8 cellular contexts compared by ENCODE assay signal in the genomic region with DNA sequence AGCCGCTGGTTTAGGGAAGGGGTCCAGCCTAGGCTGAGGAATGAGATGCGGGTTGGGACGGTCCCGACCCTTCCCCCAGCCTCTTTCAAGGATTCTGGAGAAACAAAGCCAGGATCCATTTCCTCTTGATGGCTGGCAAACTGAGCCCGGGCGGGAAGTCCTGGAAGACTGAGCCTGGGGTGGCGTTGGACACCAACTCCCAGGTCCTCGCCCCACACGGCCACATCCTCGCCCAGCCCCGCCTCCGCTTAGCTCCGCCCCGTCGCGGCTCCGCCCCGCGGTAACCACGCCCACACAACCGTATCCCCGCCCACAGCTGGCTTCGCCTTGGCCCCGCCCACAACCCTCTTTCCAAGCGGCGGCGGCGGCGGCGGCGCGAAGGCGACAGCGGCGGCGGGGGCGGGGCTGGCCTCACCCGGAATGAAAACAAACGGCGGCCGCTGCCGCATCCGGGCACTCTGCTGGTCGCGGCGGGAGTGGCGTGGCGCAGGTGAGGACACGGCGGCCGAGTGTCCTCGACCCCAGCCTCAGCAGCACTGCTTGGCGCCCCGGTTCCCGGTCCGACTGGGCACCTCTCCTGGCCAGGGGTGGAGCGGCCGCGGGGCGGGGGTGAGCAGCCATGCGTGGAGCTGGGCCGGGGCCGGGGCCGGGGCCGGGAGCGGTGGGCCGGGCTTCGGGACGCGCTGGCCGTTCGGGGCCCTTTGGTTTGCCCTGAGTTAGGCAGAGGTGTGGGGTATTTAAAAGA. TPM values are rescaled to one million over a fixed set of nuclear protein-coding genes. Genes with fewer than 3 reads are reported as not detected.
DNase-seq lines count a peak whose midpoint lies in the region; ATAC-seq, FAIRE-seq and TF ChIP-seq lines count a peak whose summit lies in the region.

A gene with protein sequence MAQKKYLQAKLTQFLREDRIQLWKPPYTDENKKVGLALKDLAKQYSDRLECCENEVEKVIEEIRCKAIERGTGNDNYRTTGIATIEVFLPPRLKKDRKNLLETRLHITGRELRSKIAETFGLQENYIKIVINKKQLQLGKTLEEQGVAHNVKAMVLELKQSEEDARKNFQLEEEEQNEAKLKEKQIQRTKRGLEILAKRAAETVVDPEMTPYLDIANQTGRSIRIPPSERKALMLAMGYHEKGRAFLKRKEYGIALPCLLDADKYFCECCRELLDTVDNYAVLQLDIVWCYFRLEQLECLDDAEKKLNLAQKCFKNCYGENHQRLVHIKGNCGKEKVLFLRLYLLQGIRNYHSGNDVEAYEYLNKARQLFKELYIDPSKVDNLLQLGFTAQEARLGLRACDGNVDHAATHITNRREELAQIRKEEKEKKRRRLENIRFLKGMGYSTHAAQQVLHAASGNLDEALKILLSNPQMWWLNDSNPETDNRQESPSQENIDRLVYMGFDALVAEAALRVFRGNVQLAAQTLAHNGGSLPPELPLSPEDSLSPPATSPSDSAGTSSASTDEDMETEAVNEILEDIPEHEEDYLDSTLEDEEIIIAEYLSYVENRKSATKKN (plus strand): TSS at position 456 of the 745 bp plus-strand sequence. CDS start 3,538 bp downstream, outside the sequence.

- H3K36me3 ChIP-seq in HEK293 (ENCODE audit: control insufficient read depth in 2 of 2, insufficient read depth in 1 of 2, low read length in 2 of 2) (peaks cover 9 to 23% of the 10 kb centered on the region in 2 experiments; a peak in 2 of 3 replicates), pancreas (peaks cover 0 to 14% (median 0%) of the 10 kb centered on the region in 3 donors), thymus (ENCODE audit: control insufficient read depth, insufficient read depth) (peaks cover 7% of the 10 kb centered on the region)

- H3K36me3 Mint-ChIP-seq in activated naive CD8-positive, alpha-beta T cell treated with anti-CD3 and anti-CD28 coated beads, Interleukin-2, amount 50 U/mL, for 24 hours (ENCODE audit: low read depth): peaks cover 18% of the 10 kb centered on the region

- H3K9me3 ChIP-seq in HEK293 (ENCODE audit: control insufficient read depth, insufficient read depth, low read depth, low read length): no peaks in the 10 kb centered on the region
- H3K9me3 ChIP-seq in pancreas: no peaks in the 10 kb centered on the region
- no peaks in the 10 kb centered on the region for H3K9me3 ChIP-seq in thymus (ENCODE audit: control insufficient read depth)

- CTCF ChIA-PET in HEK293 (lab: Yijun Ruan, JAX): interaction anchor here (0.5 to 1.8 kb wide), 9 partner anchors 9 to 592 kb away, joined by 3 to 11 read pairs (median 4); no protein-coding TSS in a partner anchor

- 3 to 4% methylated on average over 46 to 72 of the region's 72 CpGs for WGBS in pancreas, 2 donors
- WGBS in thymus: 10% methylated on average over 72 of the region's 72 CpGs

- H3K27me3 ChIP-seq in pancreas: no peaks in the 10 kb centered on the region
- no peaks in the 10 kb centered on the region for H3K27me3 ChIP-seq in thymus (ENCODE audit: control insufficient read depth, insufficient read depth)

- peaks cover 6% of the 10 kb centered on the region for H3K9me3 Mint-ChIP-seq in activated naive CD8-positive, alpha-beta T cell treated with anti-CD3 and anti-CD28 coated beads, Interleukin-2, amount 50 U/mL, for 24 hours

- no peaks in the 10 kb centered on the region for H3K27me3 Mint-ChIP-seq in activated naive CD8-positive, alpha-beta T cell treated with anti-CD3 and anti-CD28 coated beads, Interleukin-2, amount 50 U/mL, for 24 hours

- TF ChIP-seq CTCF in HEK293 (tag by site-specific recombination; IDR thresholded peaks at IDR 0.05) (no peak), pancreas (IDR thresholded peaks at IDR 0.05) (no peak)

- intact Hi-C loops in Right ventricle myocardium inferior (cut with DNase I) (no loop called here), pancreas (cut with DNase I) (no loop called here)

- H3K4me3 Mint-ChIP-seq in activated naive CD8-positive, alpha-beta T cell treated with anti-CD3 and anti-CD28 coated beads, Interleukin-2, amount 50 U/mL, for 24 hours: peak within 1 kb of the TSS; percentile 86

- DNase-seq in GDM1 (lab: John Stamatoyannopoulos, UW): peak; percentile 79
- peak; percentile 79 for DNase-seq in NCI-H1048 (lab: John Stamatoyannopoulos, UW)
- DNase-seq in T follicular helper cell (ENCODE audit: low read depth): peak; percentile 83
- peak; percentile 94 for DNase-seq in activated naive CD8-positive, alpha-beta T cell treated with anti-CD3 and anti-CD28 coated beads, Interleukin-2, amount 50 U/mL, for 24 hours
- DNase-seq in Right ventricle myocardium inferior (ENCODE audit: missing footprints): peak; percentile 97
- DNase-seq in pancreas: peak; percentile 87 to 100 (median 96)

- H3K4me1 Mint-ChIP-seq in activated naive CD8-positive, alpha-beta T cell treated with anti-CD3 and anti-CD28 coated beads, Interleukin-2, amount 50 U/mL, for 24 hours: peaks cover 53% of the 10 kb centered on the region

- ATAC-seq in activated naive CD8-positive, alpha-beta T cell treated with anti-CD3 and anti-CD28 coated beads, Interleukin-2, amount 50 U/mL, for 24 hours: peak; percentile 66
- ATAC-seq in Right ventricle myocardium inferior (peak; percentile 99), pancreas (peak; percentile 97 to 99 (median 98))

- FAIRE-seq in pancreas (lab: Jason Lieb, UNC): no peak

- POLR2A ChIA-PET in HEK293 (lab: Yijun Ruan, JAX): interaction anchor here (0.6 to 1.6 kb wide), 8 partner anchors 11 to 413 kb away, joined by 3 to 6 read pairs (median 4); a partner anchor contains a TSS

- H3K4me1 ChIP-seq in HEK293 (ENCODE audit: control insufficient read depth, insufficient read depth, low read length): no peaks in the 10 kb centered on the region
- peaks cover 0 to 18% (median 6%) of the 10 kb centered on the region in 3 donors for H3K4me1 ChIP-seq in pancreas
- peaks cover 6% of the 10 kb centered on the region for H3K4me1 ChIP-seq in thymus (ENCODE audit: control insufficient read depth, insufficient read depth, low read length)

- H3K27ac ChIP-seq in HEK293 (ENCODE audit: extremely low read depth, low read depth, low read length) (no peak within 1 kb of the TSS; the same call in 1 of the 2 replicates), pancreas (peak within 1 kb of the TSS; percentile 42 to 84 (median 74)), thymus (ENCODE audit: low read depth) (peak within 1 kb of the TSS; percentile 93)

- peak within 1 kb of the TSS; percentile 85 for H3K27ac Mint-ChIP-seq in activated naive CD8-positive, alpha-beta T cell treated with anti-CD3 and anti-CD28 coated beads, Interleukin-2, amount 50 U/mL, for 24 hours

- H3K4me3 ChIP-seq in HEK293 (ENCODE audit: low read depth, low read length): peak within 1 kb of the TSS; percentile 97
- H3K4me3 ChIP-seq in pancreas: peak within 1 kb of the TSS; percentile 82 to 96 (median 89)
- peak within 1 kb of the TSS; percentile 97 for H3K4me3 ChIP-seq in thymus (ENCODE audit: low read length)

TF ChIP-seq in HEK293, 187 proteins besides CTCF, POLR2A, EP300 and RAD21 (continues in another document):
- TF ChIP-seq, protein P1, sequence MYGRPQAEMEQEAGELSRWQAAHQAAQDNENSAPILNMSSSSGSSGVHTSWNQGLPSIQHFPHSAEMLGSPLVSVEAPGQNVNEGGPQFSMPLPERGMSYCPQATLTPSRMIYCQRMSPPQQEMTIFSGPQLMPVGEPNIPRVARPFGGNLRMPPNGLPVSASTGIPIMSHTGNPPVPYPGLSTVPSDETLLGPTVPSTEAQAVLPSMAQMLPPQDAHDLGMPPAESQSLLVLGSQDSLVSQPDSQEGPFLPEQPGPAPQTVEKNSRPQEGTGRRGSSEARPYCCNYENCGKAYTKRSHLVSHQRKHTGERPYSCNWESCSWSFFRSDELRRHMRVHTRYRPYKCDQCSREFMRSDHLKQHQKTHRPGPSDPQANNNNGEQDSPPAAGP (tag by site-specific recombination; IDR thresholded peaks at IDR 0.05): peak; percentile 50; the same call in 1 of the 2 replicates
- TF ChIP-seq EGR2 (tag by site-specific recombination; IDR thresholded peaks at IDR 0.05; ENCODE audit: low read depth) (peak; percentile 88), GLIS1 (tag by site-specific recombination; IDR thresholded peaks at IDR 0.05) (peak; percentile 52), ZXDB (tag by site-specific recombination; IDR thresholded peaks at IDR 0.05) (peak; percentile 36; the same call in 1 of the 2 replicates), ZNF112 (tag by site-specific recombination; IDR thresholded peaks at IDR 0.05) (no peak), ZNF184 (tag by site-specific recombination; IDR thresholded peaks at IDR 0.05) (0 out of 2 replicates have a peak, but pooled peaks have one; percentile 23), IKZF3 (tag by site-specific recombination; IDR thresholded peaks at IDR 0.05) (0 out of 2 replicates have a peak, but pooled peaks have one; percentile 15), ZSCAN30 (tag by site-specific recombination; IDR thresholded peaks at IDR 0.05) (peak; percentile 92), KLF1 (tag by site-specific recombination; IDR thresholded peaks at IDR 0.05) (peak; percentile 20), ZNF610 (tag by site-specific recombination; IDR thresholded peaks at IDR 0.05; ENCODE audit: borderline replicate concordance) (no peak), ZNF10 (tag by site-specific recombination; IDR thresholded peaks at IDR 0.05) (peak; percentile 26; the same call in 1 of the 2 replicates), ZNF266 (tag by site-specific recombination; IDR thresholded peaks at IDR 0.05; ENCODE audit: low read depth) (no peak), ZNF335 (tag by site-specific recombination; conservative IDR thresholded peaks at IDR 0.05) (peak; percentile 48; the same call in 1 of the 2 replicates)

RNA-seq across cellular contexts. Expression of the gene that starts here (rescaled TPM):
- total RNA-seq in Right ventricle myocardium inferior: 31.3 TPM
- 10 to 100 TPM; 23.1 to 30.6 (median 24.0) TPM for total RNA-seq in pancreas
- polyA plus RNA-seq in pancreas: 10 to 100 TPM; 19.5 to 23.6 TPM
- polyA plus RNA-seq in thymus: 48.5 TPM
